In the genomic region with DNA sequence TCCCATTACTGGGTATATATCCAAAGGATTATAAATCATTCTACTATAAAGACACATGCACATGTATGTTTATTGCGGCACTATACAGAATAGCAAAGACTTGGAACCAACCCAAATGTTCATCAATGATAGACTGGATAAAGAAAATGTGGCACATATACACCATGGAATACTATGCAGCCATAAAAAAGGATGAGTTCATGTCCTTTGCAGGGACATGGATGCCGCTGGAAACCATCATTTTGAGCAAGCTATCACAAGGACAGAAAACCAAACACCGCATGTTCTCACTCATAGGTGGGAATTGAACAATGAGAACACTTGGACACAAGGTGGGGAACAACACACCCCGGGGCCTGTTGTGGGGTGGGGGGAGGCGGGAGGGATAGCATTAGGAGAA, we compare ENCODE assay signal across 17 cellular contexts. TPM values are rescaled to one million over a fixed set of nuclear protein-coding genes. Genes with fewer than 3 reads are reported as not detected.
"Had no signal": no experiment of that assay in that cellular context is flagged by ENCODE, and none has a peak within 500 bp of the region (broad histone marks: within the 10 kb centered on the region; RNA-seq: fewer than 3 reads in every experiment).

No MANE protein-coding gene starts in this region.

RNA-seq across cellular contexts. Expression of gene NEUROD1, which starts 57.0 kb away (rescaled TPM):
- total RNA-seq: activated naive CD4-positive, alpha-beta T cell treated with anti-CD3 and anti-CD28 coated beads for 36 hours; activated naive CD4-positive, alpha-beta T cell treated with anti-CD3 and anti-CD28 coated beads, Interleukin-2, amount 50 U/mL, for 72 hours; activated naive CD8-positive, alpha-beta T cell treated with anti-CD3 and anti-CD28 coated beads, Interleukin-2, amount 10 ng/mL, durations not matched to agents 7 days and 5 days; activated T-cell treated with anti-CD3 and anti-CD28 coated beads, Interleukin-2, amount 50 U/mL, for 4 hours; activated T-cell treated with anti-CD3 and anti-CD28 coated beads, Interleukin-2, amount 50 U/mL, for 72 hours; activated T-helper 1 cell treated with anti-CD3 and anti-CD28 coated beads, Interleukin-12 subunit alpha, Interleukin-12 subunit beta, Interleukin-2, Interleukin-4 antibody, amounts not matched to agents 30 ng/mL and 10 ng/mL and 1 ng/mL, durations not matched to agents 14 hours and 24 hours and 36 hours; activated T-helper 17 cell treated with anti-CD3 and anti-CD28 coated beads, Interleukin-2, amount 50 U/mL, for 72 hours; activated T-helper 2 cell treated with anti-CD3 and anti-CD28 coated beads, Interferon-gamma antibody, Interleukin-2, Interleukin-4, amounts not matched to agents 10 μg/mL and 5 μg/mL and 100 μg/mL, durations not matched to agents 14 hours and 24 hours and 36 hours; adrenal gland; aorta; ascending aorta; astrocyte; breast epithelium; bronchial epithelial cell; cardiac muscle cell; cardiac septum; chondrocyte had no signal
- polyA plus RNA-seq: adrenal gland, cardiac muscle cell had no signal
